ENCODE assay signal across 9 cellular contexts in genomic region chr3:111538687-111539086, GRCh38. TPM values are rescaled to one million over a fixed set of nuclear protein-coding genes. Genes with fewer than 3 reads are reported as not detected.
DNase-seq lines count a peak whose midpoint lies in the region; ATAC-seq and TF ChIP-seq lines count a peak whose summit lies in the region.
"Had no signal": no experiment of that assay in that cellular context is flagged by ENCODE, and none has a peak within 500 bp of the region (broad histone marks: within the 10 kb centered on the region; RNA-seq: fewer than 3 reads in every experiment).

No MANE protein-coding gene starts in this region.

- peaks cover 24% of the 10 kb centered on the region for H3K36me3 Mint-ChIP-seq in activated CD8-positive, alpha-beta T cell treated with anti-CD3 and anti-CD28 coated beads, Interleukin-2, amount 10 ng/mL, durations not matched to agents 7 days and 5 days (ENCODE audit: low read depth)
- peaks cover 21% of the 10 kb centered on the region for H3K36me3 Mint-ChIP-seq in stimulated activated effector memory CD8-positive, alpha-beta T cell treated with anti-CD3 and anti-CD28 coated beads, Interleukin-12 subunit alpha, Interleukin-12 subunit beta, amount 100 ng/mL, for 72 hours
- no peaks in the 10 kb centered on the region for H3K36me3 Mint-ChIP-seq in nephron progenitor cell (ENCODE audit: low read depth)

- H3K4me3 Mint-ChIP-seq in activated CD8-positive, alpha-beta T cell treated with anti-CD3 and anti-CD28 coated beads, Interleukin-2, amount 10 ng/mL, durations not matched to agents 7 days and 5 days = peak overlapping the region; percentile 67
- peak overlapping the region; percentile 61 for H3K4me3 Mint-ChIP-seq in stimulated activated effector memory CD8-positive, alpha-beta T cell treated with anti-CD3 and anti-CD28 coated beads, Interleukin-12 subunit alpha, Interleukin-12 subunit beta, amount 100 ng/mL, for 72 hours
- no peak overlapping the region for H3K4me3 Mint-ChIP-seq in nephron progenitor cell

- H3K27me3 ChIP-seq in AG04450 (ENCODE audit: control insufficient read depth, insufficient read depth, low read length) = no peaks in the 10 kb centered on the region

- H3K27ac ChIP-seq in AG04450 (ENCODE audit: low read depth, low read length) = peak overlapping the region; percentile 33

- H3K4me1 Mint-ChIP-seq in activated CD8-positive, alpha-beta T cell treated with anti-CD3 and anti-CD28 coated beads, Interleukin-2, amount 10 ng/mL, durations not matched to agents 7 days and 5 days (ENCODE audit: low read depth) = peaks cover 54% of the 10 kb centered on the region
- peaks cover 63% of the 10 kb centered on the region for H3K4me1 Mint-ChIP-seq in stimulated activated effector memory CD8-positive, alpha-beta T cell treated with anti-CD3 and anti-CD28 coated beads, Interleukin-12 subunit alpha, Interleukin-12 subunit beta, amount 100 ng/mL, for 72 hours
- peaks cover 5% of the 10 kb centered on the region for H3K4me1 Mint-ChIP-seq in nephron progenitor cell

- H3K27ac Mint-ChIP-seq in activated CD8-positive, alpha-beta T cell treated with anti-CD3 and anti-CD28 coated beads, Interleukin-2, amount 10 ng/mL, durations not matched to agents 7 days and 5 days = peak overlapping the region; percentile 99
- no peak overlapping the region for H3K27ac Mint-ChIP-seq in stimulated activated effector memory CD8-positive, alpha-beta T cell treated with anti-CD3 and anti-CD28 coated beads, Interleukin-12 subunit alpha, Interleukin-12 subunit beta, amount 100 ng/mL, for 72 hours
- H3K27ac Mint-ChIP-seq in nephron progenitor cell = no peak overlapping the region

- CTCF ChIA-PET in AG04450 (lab: Charles Lee) = interaction anchor here (1.0 kb wide), 1 partner anchor 201 kb away, joined by 3 read pairs; no protein-coding TSS in a partner anchor
- CTCF ChIA-PET in activated CD8-positive, alpha-beta T cell treated with anti-CD3 and anti-CD28 coated beads, Interleukin-2, amount 10 ng/mL, durations not matched to agents 7 days and 5 days (lab: Charles Lee) = interaction anchor here (0.7 to 3.5 kb wide), 21 partner anchors 10 to 523 kb away, joined by 3 to 15 read pairs (median 3); no protein-coding TSS in a partner anchor

- H3K9me3 ChIP-seq in AG04450 (ENCODE audit: control insufficient read depth, insufficient read depth, low read length) = no peaks in the 10 kb centered on the region

- no peak overlapping the region for H3K4me3 ChIP-seq in AG04450 (ENCODE audit: low read depth, low read length)

- TF ChIP-seq CTCF in AG04450 (IDR thresholded peaks at IDR 0.05; ENCODE audit: low read depth, low read length) (no peak), nephron progenitor cell (IDR thresholded peaks at IDR 0.05) (no peak)

- DNase-seq in AG04450 (ENCODE audit: low read depth, low spot score) (no peak), GM19238 (ENCODE audit: insufficient read length, low spot score) (no peak), nephron progenitor cell (no peak)
- no peak for DNase-seq in activated CD8-positive, alpha-beta T cell treated with anti-CD3 and anti-CD28 coated beads, Interleukin-2, amount 10 ng/mL, durations not matched to agents 7 days and 5 days
- no peak for DNase-seq in stimulated activated effector memory CD8-positive, alpha-beta T cell treated with anti-CD3 and anti-CD28 coated beads, Interleukin-12 subunit alpha, Interleukin-12 subunit beta, amount 100 ng/mL, for 72 hours (ENCODE audit: low spot score in 2 of 2)
- no peak for DNase-seq in stimulated activated CD4-positive, alpha-beta T cell treated with anti-CD3 and anti-CD28 coated beads, Interleukin-15, amount 100 ng/mL, for 24 hours

- POLR2A ChIA-PET in AG04450 (lab: Yijun Ruan, JAX) = no interaction called here
- POLR2A ChIA-PET in activated CD8-positive, alpha-beta T cell treated with anti-CD3 and anti-CD28 coated beads, Interleukin-2, amount 10 ng/mL, durations not matched to agents 7 days and 5 days (lab: Charles Lee) = interaction anchor here (0.6 to 0.9 kb wide), 2 partner anchors 9 to 17 kb away, joined by 4 to 5 read pairs; no protein-coding TSS in a partner anchor

- no peaks in the 10 kb centered on the region for H3K27me3 Mint-ChIP-seq in activated CD8-positive, alpha-beta T cell treated with anti-CD3 and anti-CD28 coated beads, Interleukin-2, amount 10 ng/mL, durations not matched to agents 7 days and 5 days (ENCODE audit: low read depth)
- no peaks in the 10 kb centered on the region for H3K27me3 Mint-ChIP-seq in nephron progenitor cell (ENCODE audit: low read depth, poor library complexity)

- ATAC-seq in GM21360 (IDR thresholded peaks at IDR 0.05; ENCODE audit: unreplicated experiment) = peak; percentile 56
- ATAC-seq in HG03469 (IDR thresholded peaks at IDR 0.05; ENCODE audit: unreplicated experiment) = peak; percentile 33
- no peak for ATAC-seq in activated CD8-positive, alpha-beta T cell treated with anti-CD3 and anti-CD28 coated beads, Interleukin-2, amount 10 ng/mL, durations not matched to agents 7 days and 5 days
- ATAC-seq in stimulated activated effector memory CD8-positive, alpha-beta T cell treated with anti-CD3 and anti-CD28 coated beads, Interleukin-12 subunit alpha, Interleukin-12 subunit beta, amount 100 ng/mL, for 72 hours = peak; percentile 34

- no peaks in the 10 kb centered on the region for H3K9me3 Mint-ChIP-seq in activated CD8-positive, alpha-beta T cell treated with anti-CD3 and anti-CD28 coated beads, Interleukin-2, amount 10 ng/mL, durations not matched to agents 7 days and 5 days (ENCODE audit: insufficient read depth)
- peaks cover 6% of the 10 kb centered on the region for H3K9me3 Mint-ChIP-seq in stimulated activated effector memory CD8-positive, alpha-beta T cell treated with anti-CD3 and anti-CD28 coated beads, Interleukin-12 subunit alpha, Interleukin-12 subunit beta, amount 100 ng/mL, for 72 hours
- no peaks in the 10 kb centered on the region for H3K9me3 Mint-ChIP-seq in nephron progenitor cell

RNA-seq across cellular contexts. Expression of gene CD96, which starts 3.3 kb away (rescaled TPM):
- 0.12 and 0.41 TPM in 2 replicates for polyA plus RNA-seq in AG04450 (2011; rRNA removed)
- polyA minus RNA-seq in AG04450 (2011; rRNA and poly(A)+ RNA removed) = not detected in 2 replicates
- 100 to 1,000 TPM; 293 to 303 TPM for total RNA-seq in activated CD8-positive, alpha-beta T cell treated with anti-CD3 and anti-CD28 coated beads, Interleukin-2, amount 10 ng/mL, durations not matched to agents 7 days and 5 days

RNA-seq across cellular contexts. Expression of gene ZBED2, which starts 56.5 kb away (rescaled TPM):
- 0.11 and 0.14 TPM in 2 replicates for polyA plus RNA-seq in AG04450 (2011; rRNA removed)
- polyA minus RNA-seq in AG04450 (2011; rRNA and poly(A)+ RNA removed) = 0.13 and 0.14 TPM in 2 replicates
- under 1 TPM; 0.68 to 0.74 TPM for total RNA-seq in activated CD8-positive, alpha-beta T cell treated with anti-CD3 and anti-CD28 coated beads, Interleukin-2, amount 10 ng/mL, durations not matched to agents 7 days and 5 days
- total RNA-seq: skeletal muscle tissue had no signal
